9 cellular contexts compared by ENCODE assay signal in the genomic region with DNA sequence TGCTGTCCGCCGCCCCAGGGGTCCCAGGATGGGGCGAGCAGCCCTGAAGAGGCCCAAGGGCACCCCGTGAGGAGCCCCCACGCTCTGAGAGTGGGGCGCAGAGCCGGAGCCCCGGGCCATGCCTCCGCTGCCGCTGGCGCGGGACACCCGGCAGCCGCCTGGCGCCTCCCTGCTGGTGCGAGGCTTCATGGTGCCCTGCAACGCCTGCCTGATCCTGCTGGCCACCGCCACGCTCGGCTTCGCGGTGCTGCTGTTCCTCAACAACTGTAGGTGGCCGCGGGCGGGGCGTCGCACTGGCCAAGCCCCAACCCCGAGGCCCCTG. TPM values are rescaled to one million over a fixed set of nuclear protein-coding genes. Genes with fewer than 3 reads are reported as not detected.
DNase-seq lines count a peak whose midpoint lies in the region; ATAC-seq, FAIRE-seq and TF ChIP-seq lines count a peak whose summit lies in the region.
"Had no signal": no experiment of that assay in that cellular context is flagged by ENCODE, and none has a peak within 500 bp of the region (broad histone marks: within the 10 kb centered on the region; RNA-seq: fewer than 3 reads in every experiment).

No MANE protein-coding gene starts in this region.

- no peak for TF ChIP-seq EP300 in K562 (IDR thresholded peaks at IDR 0.05; ENCODE audit: low read length)

- in situ Hi-C loops in K562 (cut with MboI), result no loop called here

- peaks cover 28% of the 10 kb centered on the region for H4K20me1 ChIP-seq in K562 (replicated peaks; ENCODE audit: control insufficient read depth, insufficient read depth, low read length)

- no peak overlapping the region for H3K9ac ChIP-seq in K562 (ENCODE audit: insufficient read depth in 1 of 2, low read depth in 2 of 2, low read length in 2 of 2)

- no peak for TF ChIP-seq CTCF in K562 (IDR thresholded peaks at IDR 0.05 in 2 of 3, conservative IDR thresholded peaks at IDR 0.05 in 1 of 3; ENCODE audit: insufficient read depth in 2 of 3, low read depth in 1 of 3, low read length in 3 of 3)

- H3K27me3 ChIP-seq in K562 (ENCODE audit: control insufficient read depth in 2 of 2, insufficient read depth in 2 of 2, low read length in 2 of 2), result no peaks in the 10 kb centered on the region

- H3K9me3 Mint-ChIP-seq in activated naive CD4-positive, alpha-beta T cell treated with anti-CD3 and anti-CD28 coated beads, Interleukin-2, amount 10 ng/mL, durations not matched to agents 7 days and 5 days, result no peaks in the 10 kb centered on the region

- no peak for FAIRE-seq in K562 (lab: Jason Lieb, UNC)

- no peaks in the 10 kb centered on the region for H3K9me1 ChIP-seq in K562 (ENCODE audit: control insufficient read depth, insufficient read depth, low read length)

- H3K4me3 ChIP-seq in K562, result no peak overlapping the region
- peak overlapping the region in 4 of 7 experiments; percentile 32 to 40 (median 34) for H3K4me3 ChIP-seq in skin epidermis

- peaks cover 58% of the 10 kb centered on the region for H3K27me3 Mint-ChIP-seq in activated naive CD4-positive, alpha-beta T cell treated with anti-CD3 and anti-CD28 coated beads, Interleukin-2, amount 10 ng/mL, durations not matched to agents 7 days and 5 days

- peaks cover 13% of the 10 kb centered on the region; the same call in 1 of the 3 replicates for H3K36me3 ChIP-seq in K562 (ENCODE audit: control insufficient read depth, insufficient read depth, low read length)

- no peak for TF ChIP-seq RAD21 in K562 (CRISPR knock-in tag; conservative IDR thresholded peaks at IDR 0.05 in 1 of 2, IDR thresholded peaks at IDR 0.05 in 1 of 2)

- H3K4me3 Mint-ChIP-seq in activated naive CD4-positive, alpha-beta T cell treated with anti-CD3 and anti-CD28 coated beads, Interleukin-2, amount 10 ng/mL, durations not matched to agents 7 days and 5 days, result peak overlapping the region; percentile 35

- H3K4me1 Mint-ChIP-seq in activated naive CD4-positive, alpha-beta T cell treated with anti-CD3 and anti-CD28 coated beads, Interleukin-2, amount 10 ng/mL, durations not matched to agents 7 days and 5 days, result peaks cover 20% of the 10 kb centered on the region

- H3K4me2 ChIP-seq in K562 (ENCODE audit: insufficient read depth, low read length), result no peak overlapping the region

- no peak overlapping the region for H3K27ac ChIP-seq in K562 (ENCODE audit: extremely low read depth, low read depth, low read length)
- no peak overlapping the region for H3K27ac ChIP-seq in skin epidermis

- BruUV-seq in K562 (replicated peaks; lab: Mats Ljungman, UMichigan), result no TSS peak

- DNase-seq in activated naive CD4-positive, alpha-beta T cell treated with anti-CD3 and anti-CD28 coated beads, Interleukin-2, amount 10 ng/mL, durations not matched to agents 7 days and 5 days, result no peak
- DNase-seq in activated naive CD4-positive, alpha-beta T cell treated with Interleukin-2 at 50 U/mL for 16 hours, result no peak
- DNase-seq in K562 (ENCODE audit: extremely low read depth in 1 of 4, low spot score in 3 of 4) (no peak), T-helper 9 cell (no peak), UCSD-AML1 (lab: John Stamatoyannopoulos, UW; ENCODE audit: unreplicated experiment) (no peak)
- DNase-seq: activated CD8-positive, alpha-beta memory T cell treated with anti-CD3 and anti-CD28 coated beads, Interleukin-2, amount 50 U/mL, for 48 hours; NCI-H1092 had no signal

- WGBS in K562 (ENCODE audit: insufficient coverage, low coverage, missing lambda C conversion rate), result 100% methylated on average over 5 of the region's 28 CpGs

- no peak overlapping the region for H2AFZ ChIP-seq in K562 (ENCODE audit: low read depth, low read length)

- intact Hi-C loops in K562 (cut with micrococcal nuclease), result no loop called here

- POLR2A ChIA-PET in K562 (lab: Yijun Ruan, JAX), result no interaction called here

- H3K36me3 Mint-ChIP-seq in activated naive CD4-positive, alpha-beta T cell treated with anti-CD3 and anti-CD28 coated beads, Interleukin-2, amount 10 ng/mL, durations not matched to agents 7 days and 5 days, result no peaks in the 10 kb centered on the region

- CTCF ChIA-PET in activated naive CD4-positive, alpha-beta T cell treated with anti-CD3 and anti-CD28 coated beads, Interleukin-2, amount 10 ng/mL, durations not matched to agents 7 days and 5 days (lab: Charles Lee), result interaction anchor here (3.4 kb wide), 1 partner anchor 29 kb away, joined by 33 read pairs; no protein-coding TSS in a partner anchor
- CTCF ChIA-PET in K562 (lab: Yijun Ruan, JAX; ENCODE audit: low intra/inter-chr PET ratio), result no interaction called here

- peaks cover 0 to 74% of the 10 kb centered on the region in 2 experiments; a peak in 3 of 5 replicates for H3K4me1 ChIP-seq in K562 (replicated peaks in 1 of 2; ENCODE audit: control insufficient read depth in 2 of 2, insufficient read depth in 2 of 2, low read length in 2 of 2)

- H3K9me3 ChIP-seq in K562 (replicated peaks; ENCODE audit: control insufficient read depth, insufficient read depth, low read depth, low read length), result no peaks in the 10 kb centered on the region

- H3K27ac Mint-ChIP-seq in activated naive CD4-positive, alpha-beta T cell treated with anti-CD3 and anti-CD28 coated beads, Interleukin-2, amount 10 ng/mL, durations not matched to agents 7 days and 5 days, result no peak overlapping the region

- no peak for ATAC-seq in K562

- TF ChIP-seq POLR2A in K562 (conservative IDR thresholded peaks at IDR 0.05), result no peak

- no peaks in the 10 kb centered on the region; the same call in 2 of the 3 replicates for H3K79me2 ChIP-seq in K562 (ENCODE audit: control insufficient read depth, insufficient read depth, low read length)

RNA-seq across cellular contexts. Expression of gene AGRN, which starts 14.5 kb away (rescaled TPM):
- 268 and 576 TPM in 2 replicates for total RNA-seq in K562 (2011; cell fraction: chromatin; rRNA removed; ENCODE audit: low replicate concordance)
- 387 and 414 TPM in 2 replicates for total RNA-seq in K562 (2011; cell fraction: nucleolus; rRNA removed)
- total RNA-seq in K562 (2011; cell fraction: nucleoplasm; rRNA removed), result 326 and 377 TPM in 2 replicates
- total RNA-seq in K562 (2014; rRNA removed), result 29.5 and 37.2 TPM in 2 replicates
- 4.5 and 4.9 TPM in 2 replicates for total RNA-seq in K562 (2014; rRNA removed; fragmentation: Illumina TruSeq; extraction: Trizol)
- total RNA-seq in K562 (2015; rRNA removed; fragmentation: Illumina TruSeq; extraction: Trizol), result 12.0 and 13.2 TPM in 2 replicates
- total RNA-seq in K562 (2021), result 89.7 and 111 TPM in 2 replicates
- polyA plus RNA-seq in K562 (2011; rRNA removed), result 18.1 and 39.0 TPM in 2 replicates
- 28.0 and 43.3 TPM in 2 replicates for polyA plus RNA-seq in K562 (2011; cell fraction: cytosol; rRNA removed)
- 483 and 499 TPM in 2 replicates for polyA plus RNA-seq in K562 (2011; cell fraction: nucleus; rRNA removed)
- 66.2 and 73.2 TPM in 2 replicates for polyA plus RNA-seq in K562 (2012)
- 19.2 and 34.8 TPM in 2 replicates for polyA plus RNA-seq in K562 (2014; fragmentation: Illumina TruSeq; extraction: Trizol)
- under 1 TPM; 0.04 to 0.06 TPM for polyA plus RNA-seq in K562 (2014; fragmentation: Nextera tagmentation; extraction: Ambion mirVana)
- 49.3 and 67.7 TPM in 2 replicates for polyA plus RNA-seq in K562 (2014; rRNA removed)
- polyA minus RNA-seq in K562 (2011; rRNA and poly(A)+ RNA removed), result 12.6 and 21.4 TPM in 2 replicates
- 33.4 and 47.6 TPM in 2 replicates for polyA minus RNA-seq in K562 (2011; cell fraction: cytosol; rRNA and poly(A)+ RNA removed)
- polyA minus RNA-seq in K562 (2011; cell fraction: nucleus; rRNA and poly(A)+ RNA removed), result 68.5 and 80.0 TPM in 2 replicates

RNA-seq across cellular contexts. Expression of gene ISG15, which starts 21.1 kb away (rescaled TPM):
- 2.7 and 7.4 TPM in 2 replicates for total RNA-seq in K562 (2011; cell fraction: chromatin; rRNA removed; ENCODE audit: low replicate concordance)
- 13.3 and 15.0 TPM in 2 replicates for total RNA-seq in K562 (2011; cell fraction: nucleolus; rRNA removed)
- total RNA-seq in K562 (2011; cell fraction: nucleoplasm; rRNA removed), result 6.9 and 9.5 TPM in 2 replicates
- total RNA-seq in K562 (2014; rRNA removed), result 58.3 and 70.7 TPM in 2 replicates
- 0.40 and 0.54 TPM in 2 replicates for total RNA-seq in K562 (2014; rRNA removed; fragmentation: Illumina TruSeq; extraction: Trizol)
- 10.8 and 11.6 TPM in 2 replicates for total RNA-seq in K562 (2015; rRNA removed; fragmentation: Illumina TruSeq; extraction: Trizol)
- 31.1 and 32.5 TPM in 2 replicates for total RNA-seq in K562 (2021)
- polyA plus RNA-seq in K562 (2011; rRNA removed), result 14.5 and 15.7 TPM in 2 replicates
- 26.4 and 90.5 TPM in 2 replicates for polyA plus RNA-seq in K562 (2011; cell fraction: cytosol; rRNA removed)
- polyA plus RNA-seq in K562 (2011; cell fraction: nucleus; rRNA removed), result 11.7 and 19.4 TPM in 2 replicates
- 26.7 and 43.1 TPM in 2 replicates for polyA plus RNA-seq in K562 (2012)
- polyA plus RNA-seq in K562 (2014; fragmentation: Illumina TruSeq; extraction: Trizol), result 2.6 and 12.8 TPM in 2 replicates
- polyA plus RNA-seq in K562 (2014; fragmentation: Nextera tagmentation; extraction: Ambion mirVana), result 10 to 100 TPM in 1 of 2 experiments, 1 to 10 TPM in 1; 7.2 to 12.2 TPM
- 50.8 and 56.1 TPM in 2 replicates for polyA plus RNA-seq in K562 (2014; rRNA removed)
- polyA minus RNA-seq in K562 (2011; rRNA and poly(A)+ RNA removed), result 1.9 and 3.6 TPM in 2 replicates
- polyA minus RNA-seq in K562 (2011; cell fraction: cytosol; rRNA and poly(A)+ RNA removed), result 6.9 and 7.5 TPM in 2 replicates
- polyA minus RNA-seq in K562 (2011; cell fraction: nucleus; rRNA and poly(A)+ RNA removed), result 1.9 and 5.0 TPM in 2 replicates

RNA-seq across cellular contexts. Expression of gene HES4, which starts 34.5 kb away (rescaled TPM):
- total RNA-seq in K562 (2011; cell fraction: chromatin; rRNA removed; ENCODE audit: low replicate concordance), result 5.7 and 23.9 TPM in 2 replicates
- 54.5 and 57.7 TPM in 2 replicates for total RNA-seq in K562 (2011; cell fraction: nucleolus; rRNA removed)
- total RNA-seq in K562 (2011; cell fraction: nucleoplasm; rRNA removed), result 14.9 and 19.0 TPM in 2 replicates
- total RNA-seq in K562 (2014; rRNA removed) (41.4 and 49.2 TPM in 2 replicates), K562 (2014; rRNA removed; fragmentation: Illumina TruSeq; extraction: Trizol) (0.25 TPM in 1 of 2 replicates, not detected in the other), K562 (2015; rRNA removed; fragmentation: Illumina TruSeq; extraction: Trizol) (1.9 TPM in 2 replicates), K562 (2021) (40.5 and 44.3 TPM in 2 replicates)
- polyA plus RNA-seq in K562 (2011; rRNA removed) (5.3 and 10.4 TPM in 2 replicates), K562 (2014; fragmentation: Illumina TruSeq; extraction: Trizol) (0.21 and 0.61 TPM in 2 replicates), K562 (2014; fragmentation: Nextera tagmentation; extraction: Ambion mirVana) (not detected), K562 (2014; rRNA removed) (33.7 and 43.7 TPM in 2 replicates)
- polyA plus RNA-seq in K562 (2011; cell fraction: cytosol; rRNA removed), result 18.6 and 66.9 TPM in 2 replicates
- 86.7 and 173 TPM in 2 replicates for polyA plus RNA-seq in K562 (2011; cell fraction: nucleus; rRNA removed)
- 8.3 and 15.7 TPM in 2 replicates for polyA plus RNA-seq in K562 (2012)
- 0.21 TPM in 1 of 2 replicates, not detected in the other for polyA minus RNA-seq in K562 (2011; rRNA and poly(A)+ RNA removed)
- 3.6 and 11.6 TPM in 2 replicates for polyA minus RNA-seq in K562 (2011; cell fraction: cytosol; rRNA and poly(A)+ RNA removed)
- 7.2 and 11.6 TPM in 2 replicates for polyA minus RNA-seq in K562 (2011; cell fraction: nucleus; rRNA and poly(A)+ RNA removed)

RNA-seq across cellular contexts. Expression of gene RNF223, which starts 39.7 kb away (rescaled TPM):
- total RNA-seq in K562 (2011; cell fraction: chromatin; rRNA removed; ENCODE audit: low replicate concordance), result 0.35 TPM in 1 of 2 replicates, not detected in the other
- total RNA-seq in K562 (2011; cell fraction: nucleolus; rRNA removed), result 0.17 TPM in 1 of 2 replicates, not detected in the other
- total RNA-seq in K562 (2011; cell fraction: nucleoplasm; rRNA removed), result not detected in 2 replicates
- total RNA-seq in K562 (2014; rRNA removed), result 0.32 TPM in 1 of 2 replicates, not detected in the other
- not detected in 2 replicates for total RNA-seq in K562 (2014; rRNA removed; fragmentation: Illumina TruSeq; extraction: Trizol)
- total RNA-seq in K562 (2015; rRNA removed; fragmentation: Illumina TruSeq; extraction: Trizol), result not detected in 2 replicates
- total RNA-seq in K562 (2021), result not detected in 2 replicates
- 0.04 TPM in 2 replicates for polyA plus RNA-seq in K562 (2011; rRNA removed)
- 0.04 and 0.06 TPM in 2 replicates for polyA plus RNA-seq in K562 (2011; cell fraction: cytosol; rRNA removed)
- 0.06 and 0.07 TPM in 2 replicates for polyA plus RNA-seq in K562 (2011; cell fraction: nucleus; rRNA removed)
- 0.04 and 0.11 TPM in 2 replicates for polyA plus RNA-seq in K562 (2012)
- not detected in 2 replicates for polyA plus RNA-seq in K562 (2014; fragmentation: Illumina TruSeq; extraction: Trizol)
- not detected for polyA plus RNA-seq in K562 (2014; fragmentation: Nextera tagmentation; extraction: Ambion mirVana)
- polyA plus RNA-seq in K562 (2014; rRNA removed), result not detected in 2 replicates
- not detected in 2 replicates for polyA minus RNA-seq in K562 (2011; rRNA and poly(A)+ RNA removed)
- polyA minus RNA-seq in K562 (2011; cell fraction: cytosol; rRNA and poly(A)+ RNA removed), result not detected in 2 replicates
- polyA minus RNA-seq in K562 (2011; cell fraction: nucleus; rRNA and poly(A)+ RNA removed), result 0.13 and 0.22 TPM in 2 replicates

RNA-seq across cellular contexts. Expression of gene PERM1, which starts 52.5 kb away (rescaled TPM):
- 0.30 and 1.0 TPM in 2 replicates for total RNA-seq in K562 (2011; cell fraction: chromatin; rRNA removed; ENCODE audit: low replicate concordance)
- 0.39 and 0.67 TPM in 2 replicates for total RNA-seq in K562 (2011; cell fraction: nucleolus; rRNA removed)
- 0.23 and 0.29 TPM in 2 replicates for total RNA-seq in K562 (2011; cell fraction: nucleoplasm; rRNA removed)
- total RNA-seq in K562 (2014; rRNA removed) (not detected in 2 replicates), K562 (2014; rRNA removed; fragmentation: Illumina TruSeq; extraction: Trizol) (not detected in 2 replicates), K562 (2015; rRNA removed; fragmentation: Illumina TruSeq; extraction: Trizol) (not detected in 2 replicates), K562 (2021) (not detected in 2 replicates)
- polyA plus RNA-seq in K562 (2011; rRNA removed) (0.04 TPM in 1 of 2 replicates, not detected in the other), K562 (2014; fragmentation: Illumina TruSeq; extraction: Trizol) (not detected in 2 replicates), K562 (2014; fragmentation: Nextera tagmentation; extraction: Ambion mirVana) (not detected), K562 (2014; rRNA removed) (not detected in 2 replicates)
- 0.06 TPM in 1 of 2 replicates, not detected in the other for polyA plus RNA-seq in K562 (2011; cell fraction: cytosol; rRNA removed)
- 0.18 and 0.25 TPM in 2 replicates for polyA plus RNA-seq in K562 (2011; cell fraction: nucleus; rRNA removed)
- polyA plus RNA-seq in K562 (2012), result 0.46 and 0.48 TPM in 2 replicates
- not detected in 2 replicates for polyA minus RNA-seq in K562 (2011; rRNA and poly(A)+ RNA removed)
- not detected in 2 replicates for polyA minus RNA-seq in K562 (2011; cell fraction: cytosol; rRNA and poly(A)+ RNA removed)
- 0.33 TPM in 1 of 2 replicates, not detected in the other for polyA minus RNA-seq in K562 (2011; cell fraction: nucleus; rRNA and poly(A)+ RNA removed)
- total RNA-seq: dermis microvascular lymphatic vessel endothelial cell had no signal
